Comparison of ENCODE assay signal across 1 cellular context in genomic region chr15:64732156-64732860, GRCh38.
TF ChIP-seq lines count a peak whose summit lies in the region.

No MANE protein-coding gene starts in this region.

TF ChIP-seq in H1, 55 proteins besides CTCF, POLR2A, EP300 and RAD21:
- TF ChIP-seq CHD2 (IDR thresholded peaks at IDR 0.05; ENCODE audit: low read length), result no peak
- no peak for TF ChIP-seq POLR2AphosphoS5 (IDR thresholded peaks at IDR 0.05; ENCODE audit: low read depth, low read length)
- TF ChIP-seq, protein P1, sequence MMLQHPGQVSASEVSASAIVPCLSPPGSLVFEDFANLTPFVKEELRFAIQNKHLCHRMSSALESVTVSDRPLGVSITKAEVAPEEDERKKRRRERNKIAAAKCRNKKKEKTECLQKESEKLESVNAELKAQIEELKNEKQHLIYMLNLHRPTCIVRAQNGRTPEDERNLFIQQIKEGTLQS (IDR thresholded peaks at IDR 0.05; ENCODE audit: insufficient read depth, low read depth, low read length), result no peak
- no peak for TF ChIP-seq JUN (IDR thresholded peaks at IDR 0.05; ENCODE audit: low read depth, low read length)
- TF ChIP-seq RXRA (IDR thresholded peaks at IDR 0.05; ENCODE audit: insufficient read depth, low read depth, low read length), result no peak
- no peak for TF ChIP-seq SAP30 (IDR thresholded peaks at IDR 0.05; ENCODE audit: insufficient read depth, insufficient replicate concordance, low read length)
- no peak for TF ChIP-seq CBX8 (IDR thresholded peaks at IDR 0.05; ENCODE audit: borderline replicate concordance, low read depth, low read length)
- no peak for TF ChIP-seq GABPA (IDR thresholded peaks at IDR 0.05; ENCODE audit: borderline replicate concordance, insufficient read depth, low read length)
- TF ChIP-seq PHF8 (conservative IDR thresholded peaks at IDR 0.05; ENCODE audit: low read depth, low read length), result no peak
- no peak for TF ChIP-seq HDAC2 (IDR thresholded peaks at IDR 0.05; ENCODE audit: borderline replicate concordance in 1 of 2, low read depth in 2 of 2, low read length in 2 of 2)
- no peak for TF ChIP-seq BRCA1 (IDR thresholded peaks at IDR 0.05; ENCODE audit: low read depth, low read length)
- TF ChIP-seq POU5F1 (IDR thresholded peaks at IDR 0.05; ENCODE audit: low read depth, low read length), result no peak
- no peak for TF ChIP-seq KDM1A (IDR thresholded peaks at IDR 0.05; ENCODE audit: borderline replicate concordance, low read length)
- TF ChIP-seq, protein P2, sequence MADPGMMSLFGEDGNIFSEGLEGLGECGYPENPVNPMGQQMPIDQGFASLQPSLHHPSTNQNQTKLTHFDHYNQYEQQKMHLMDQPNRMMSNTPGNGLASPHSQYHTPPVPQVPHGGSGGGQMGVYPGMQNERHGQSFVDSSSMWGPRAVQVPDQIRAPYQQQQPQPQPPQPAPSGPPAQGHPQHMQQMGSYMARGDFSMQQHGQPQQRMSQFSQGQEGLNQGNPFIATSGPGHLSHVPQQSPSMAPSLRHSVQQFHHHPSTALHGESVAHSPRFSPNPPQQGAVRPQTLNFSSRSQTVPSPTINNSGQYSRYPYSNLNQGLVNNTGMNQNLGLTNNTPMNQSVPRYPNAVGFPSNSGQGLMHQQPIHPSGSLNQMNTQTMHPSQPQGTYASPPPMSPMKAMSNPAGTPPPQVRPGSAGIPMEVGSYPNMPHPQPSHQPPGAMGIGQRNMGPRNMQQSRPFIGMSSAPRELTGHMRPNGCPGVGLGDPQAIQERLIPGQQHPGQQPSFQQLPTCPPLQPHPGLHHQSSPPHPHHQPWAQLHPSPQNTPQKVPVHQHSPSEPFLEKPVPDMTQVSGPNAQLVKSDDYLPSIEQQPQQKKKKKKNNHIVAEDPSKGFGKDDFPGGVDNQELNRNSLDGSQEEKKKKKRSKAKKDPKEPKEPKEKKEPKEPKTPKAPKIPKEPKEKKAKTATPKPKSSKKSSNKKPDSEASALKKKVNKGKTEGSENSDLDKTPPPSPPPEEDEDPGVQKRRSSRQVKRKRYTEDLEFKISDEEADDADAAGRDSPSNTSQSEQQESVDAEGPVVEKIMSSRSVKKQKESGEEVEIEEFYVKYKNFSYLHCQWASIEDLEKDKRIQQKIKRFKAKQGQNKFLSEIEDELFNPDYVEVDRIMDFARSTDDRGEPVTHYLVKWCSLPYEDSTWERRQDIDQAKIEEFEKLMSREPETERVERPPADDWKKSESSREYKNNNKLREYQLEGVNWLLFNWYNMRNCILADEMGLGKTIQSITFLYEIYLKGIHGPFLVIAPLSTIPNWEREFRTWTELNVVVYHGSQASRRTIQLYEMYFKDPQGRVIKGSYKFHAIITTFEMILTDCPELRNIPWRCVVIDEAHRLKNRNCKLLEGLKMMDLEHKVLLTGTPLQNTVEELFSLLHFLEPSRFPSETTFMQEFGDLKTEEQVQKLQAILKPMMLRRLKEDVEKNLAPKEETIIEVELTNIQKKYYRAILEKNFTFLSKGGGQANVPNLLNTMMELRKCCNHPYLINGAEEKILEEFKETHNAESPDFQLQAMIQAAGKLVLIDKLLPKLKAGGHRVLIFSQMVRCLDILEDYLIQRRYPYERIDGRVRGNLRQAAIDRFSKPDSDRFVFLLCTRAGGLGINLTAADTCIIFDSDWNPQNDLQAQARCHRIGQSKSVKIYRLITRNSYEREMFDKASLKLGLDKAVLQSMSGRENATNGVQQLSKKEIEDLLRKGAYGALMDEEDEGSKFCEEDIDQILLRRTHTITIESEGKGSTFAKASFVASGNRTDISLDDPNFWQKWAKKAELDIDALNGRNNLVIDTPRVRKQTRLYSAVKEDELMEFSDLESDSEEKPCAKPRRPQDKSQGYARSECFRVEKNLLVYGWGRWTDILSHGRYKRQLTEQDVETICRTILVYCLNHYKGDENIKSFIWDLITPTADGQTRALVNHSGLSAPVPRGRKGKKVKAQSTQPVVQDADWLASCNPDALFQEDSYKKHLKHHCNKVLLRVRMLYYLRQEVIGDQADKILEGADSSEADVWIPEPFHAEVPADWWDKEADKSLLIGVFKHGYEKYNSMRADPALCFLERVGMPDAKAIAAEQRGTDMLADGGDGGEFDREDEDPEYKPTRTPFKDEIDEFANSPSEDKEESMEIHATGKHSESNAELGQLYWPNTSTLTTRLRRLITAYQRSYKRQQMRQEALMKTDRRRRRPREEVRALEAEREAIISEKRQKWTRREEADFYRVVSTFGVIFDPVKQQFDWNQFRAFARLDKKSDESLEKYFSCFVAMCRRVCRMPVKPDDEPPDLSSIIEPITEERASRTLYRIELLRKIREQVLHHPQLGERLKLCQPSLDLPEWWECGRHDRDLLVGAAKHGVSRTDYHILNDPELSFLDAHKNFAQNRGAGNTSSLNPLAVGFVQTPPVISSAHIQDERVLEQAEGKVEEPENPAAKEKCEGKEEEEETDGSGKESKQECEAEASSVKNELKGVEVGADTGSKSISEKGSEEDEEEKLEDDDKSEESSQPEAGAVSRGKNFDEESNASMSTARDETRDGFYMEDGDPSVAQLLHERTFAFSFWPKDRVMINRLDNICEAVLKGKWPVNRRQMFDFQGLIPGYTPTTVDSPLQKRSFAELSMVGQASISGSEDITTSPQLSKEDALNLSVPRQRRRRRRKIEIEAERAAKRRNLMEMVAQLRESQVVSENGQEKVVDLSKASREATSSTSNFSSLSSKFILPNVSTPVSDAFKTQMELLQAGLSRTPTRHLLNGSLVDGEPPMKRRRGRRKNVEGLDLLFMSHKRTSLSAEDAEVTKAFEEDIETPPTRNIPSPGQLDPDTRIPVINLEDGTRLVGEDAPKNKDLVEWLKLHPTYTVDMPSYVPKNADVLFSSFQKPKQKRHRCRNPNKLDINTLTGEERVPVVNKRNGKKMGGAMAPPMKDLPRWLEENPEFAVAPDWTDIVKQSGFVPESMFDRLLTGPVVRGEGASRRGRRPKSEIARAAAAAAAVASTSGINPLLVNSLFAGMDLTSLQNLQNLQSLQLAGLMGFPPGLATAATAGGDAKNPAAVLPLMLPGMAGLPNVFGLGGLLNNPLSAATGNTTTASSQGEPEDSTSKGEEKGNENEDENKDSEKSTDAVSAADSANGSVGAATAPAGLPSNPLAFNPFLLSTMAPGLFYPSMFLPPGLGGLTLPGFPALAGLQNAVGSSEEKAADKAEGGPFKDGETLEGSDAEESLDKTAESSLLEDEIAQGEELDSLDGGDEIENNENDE (IDR thresholded peaks at IDR 0.05; ENCODE audit: insufficient replicate concordance, low read length), result no peak
TF ChIP-seq in H1: peak in this region for 0.
